ENCODE assay signal across 8 cellular contexts in genomic region chr9:33816327-33817252, GRCh38. TPM values are rescaled to one million over a fixed set of nuclear protein-coding genes. Genes with fewer than 3 reads are reported as not detected.
DNase-seq lines count a peak whose midpoint lies in the region; ATAC-seq and TF ChIP-seq lines count a peak whose summit lies in the region.

Gene UBE2R2, plus strand, starts transcription at chr9:33817160. Its CDS starts 598 bp downstream, at chr9:33817758.

- peak within 1 kb of the TSS; percentile 88 for H3K4me2 ChIP-seq in trophoblast cell (ENCODE audit: low read length)

- H3K9me3 Mint-ChIP-seq in activated naive CD8-positive, alpha-beta T cell treated with anti-CD3 and anti-CD28 coated beads, Interleukin-2, amount 50 U/mL, for 24 hours = no peaks in the 10 kb centered on the region

- H3K27me3 ChIP-seq in trophoblast cell (ENCODE audit: insufficient read depth, low read length) = no peaks in the 10 kb centered on the region
- H3K27me3 ChIP-seq in tibial nerve = no peaks in the 10 kb centered on the region

- peak within 1 kb of the TSS; percentile 100 for H4K12ac ChIP-seq in trophoblast cell (ENCODE audit: low read depth, low read length)

- peak within 1 kb of the TSS; percentile 83 for H3K23ac ChIP-seq in trophoblast cell (ENCODE audit: low read length)

- H2AFZ ChIP-seq in trophoblast cell (ENCODE audit: insufficient read depth, low read length, poor library complexity) = peak within 1 kb of the TSS; percentile 93

- H2BK120ac ChIP-seq in trophoblast cell (ENCODE audit: insufficient read depth, low read length, poor library complexity) = peak within 1 kb of the TSS; percentile 100

- peak within 1 kb of the TSS; percentile 97 for H3K4me3 Mint-ChIP-seq in activated naive CD8-positive, alpha-beta T cell treated with anti-CD3 and anti-CD28 coated beads, Interleukin-2, amount 50 U/mL, for 24 hours

- peak within 1 kb of the TSS; percentile 92 for H3K27ac Mint-ChIP-seq in activated naive CD8-positive, alpha-beta T cell treated with anti-CD3 and anti-CD28 coated beads, Interleukin-2, amount 50 U/mL, for 24 hours

- H3K9ac ChIP-seq in trophoblast cell (ENCODE audit: low read length) = peak within 1 kb of the TSS; percentile 100

- H3K4ac ChIP-seq in trophoblast cell (ENCODE audit: low read depth, low read length) = peak within 1 kb of the TSS; percentile 100

- H4K8ac ChIP-seq in trophoblast cell (ENCODE audit: low read depth, low read length) = peak within 1 kb of the TSS; percentile 100

- H4K91ac ChIP-seq in trophoblast cell (ENCODE audit: low read depth, low read length) = peak within 1 kb of the TSS; percentile 98

- peaks cover 3% of the 10 kb centered on the region for H3K27me3 Mint-ChIP-seq in activated naive CD8-positive, alpha-beta T cell treated with anti-CD3 and anti-CD28 coated beads, Interleukin-2, amount 50 U/mL, for 24 hours

- peak; percentile 89 for DNase-seq in NCI-H1436 (lab: John Stamatoyannopoulos, UW)
- DNase-seq in SW480 (ENCODE audit: low spot score) = peak; percentile 91
- peak; percentile 92 for DNase-seq in activated naive CD8-positive, alpha-beta T cell treated with anti-CD3 and anti-CD28 coated beads, Interleukin-2, amount 50 U/mL, for 24 hours
- peak; percentile 95 for DNase-seq in Right ventricle myocardium superior
- peak; percentile 88 to 91 for DNase-seq in trophoblast cell
- DNase-seq in tibial nerve (ENCODE audit: low spot score in 2 of 2) = peak; percentile 80 to 85

- peaks cover 58% of the 10 kb centered on the region for H3K4me1 Mint-ChIP-seq in activated naive CD8-positive, alpha-beta T cell treated with anti-CD3 and anti-CD28 coated beads, Interleukin-2, amount 50 U/mL, for 24 hours

- H3K9me3 ChIP-seq in trophoblast cell (ENCODE audit: insufficient read depth, low read depth, low read length) (no peaks in the 10 kb centered on the region), tibial nerve (no peaks in the 10 kb centered on the region)

- H3K14ac ChIP-seq in trophoblast cell (ENCODE audit: low read length) = peak within 1 kb of the TSS; percentile 100

- intact Hi-C loops in Right ventricle myocardium superior (cut with DNase I) = no loop called here

- H2BK5ac ChIP-seq in trophoblast cell (ENCODE audit: low read depth, low read length, poor library complexity) = peak within 1 kb of the TSS; percentile 98

- H3K4me3 ChIP-seq in GM12875 (ENCODE audit: low read depth, low read length) (peak within 1 kb of the TSS; percentile 91), trophoblast cell (ENCODE audit: low read depth, low read length) (peak within 1 kb of the TSS; percentile 94), tibial nerve (peak within 1 kb of the TSS; percentile 72 to 94 (median 84))

- H3K27ac ChIP-seq in trophoblast cell (ENCODE audit: low read depth, low read length) (peak within 1 kb of the TSS; percentile 100), tibial nerve (peak within 1 kb of the TSS; percentile 97 to 100 (median 99))

- H3K36me3 Mint-ChIP-seq in activated naive CD8-positive, alpha-beta T cell treated with anti-CD3 and anti-CD28 coated beads, Interleukin-2, amount 50 U/mL, for 24 hours (ENCODE audit: low read depth) = peaks cover 19% of the 10 kb centered on the region

- peak in 1 of 2 donors; percentile 94 for TF ChIP-seq EP300 in tibial nerve (IDR thresholded peaks at IDR 0.05)

- peak; percentile 59 to 85 for TF ChIP-seq POLR2A in tibial nerve (IDR thresholded peaks at IDR 0.05)

- peak within 1 kb of the TSS; percentile 73 for H2BK12ac ChIP-seq in trophoblast cell (ENCODE audit: low read length)

- H3K79me1 ChIP-seq in trophoblast cell (ENCODE audit: low read length) = peaks cover 19% of the 10 kb centered on the region

- H3K18ac ChIP-seq in trophoblast cell (ENCODE audit: low read length) = peak within 1 kb of the TSS; percentile 100

- peak within 1 kb of the TSS; percentile 100 for H2AK5ac ChIP-seq in trophoblast cell (ENCODE audit: low read length)

- TF ChIP-seq CTCF in GM12875 (IDR thresholded peaks at IDR 0.05; ENCODE audit: borderline replicate concordance, insufficient read depth, low read depth, low read length) (no peak), tibial nerve (IDR thresholded peaks at IDR 0.05) (no peak)

- H3K4me1 ChIP-seq in trophoblast cell (ENCODE audit: control insufficient read depth in 1 of 2, insufficient read depth in 2 of 2, low read length in 2 of 2) = peaks cover 0 to 7% of the 10 kb centered on the region in 2 experiments
- peaks cover 0 to 70% (median 37%) of the 10 kb centered on the region in 4 donors for H3K4me1 ChIP-seq in tibial nerve

- no CpG with 5 or more reads among the region's 66 CpGs for WGBS in trophoblast cell (ENCODE audit: extremely low coverage, insufficient coverage, insufficient read length)
- 2% methylated on average over 35 to 39 of the region's 66 CpGs for WGBS in tibial nerve, 2 donors

- H3K79me2 ChIP-seq in trophoblast cell (ENCODE audit: control insufficient read depth, insufficient read depth, low read length, poor library complexity) = peaks cover 28% of the 10 kb centered on the region

- ATAC-seq in HG02798 (IDR thresholded peaks at IDR 0.05; ENCODE audit: poor library complexity, unreplicated experiment) (peak; percentile 79), Right ventricle myocardium superior (ENCODE audit: poor library complexity) (peak; percentile 91)
- ATAC-seq in activated naive CD8-positive, alpha-beta T cell treated with anti-CD3 and anti-CD28 coated beads, Interleukin-2, amount 50 U/mL, for 24 hours = peak; percentile 90

- H3K36me3 ChIP-seq in trophoblast cell (ENCODE audit: control insufficient read depth in 1 of 2, insufficient read depth in 2 of 2, low read length in 2 of 2) = no peaks in the 10 kb centered on the region
- no peaks in the 10 kb centered on the region for H3K36me3 ChIP-seq in tibial nerve

RNA-seq across cellular contexts. Expression of gene UBE2R2, which starts in this region (rescaled TPM):
- 44.4 TPM for total RNA-seq in Right ventricle myocardium superior
- 55.1 and 56.2 TPM in 2 replicates for polyA plus RNA-seq in trophoblast cell (2013)
- total RNA-seq in tibial nerve = 10 to 100 TPM; 23.2 to 28.4 (median 25.9) TPM

Comparison
In these comparisons a context has a peak if more than half of its experiments do, and no peak if none do; other contexts are left out.
1. Peak in every context shown above with its lines: DNase-seq, ATAC-seq, H3K4me3 ChIP-seq and H3K27ac ChIP-seq.